In genomic region chr19:50639121-50640112, GRCh38 we compare ENCODE assay signal across 8 cellular contexts. TPM values are rescaled to one million over a fixed set of nuclear protein-coding genes. Genes with fewer than 3 reads are reported as not detected.
DNase-seq lines count a peak whose midpoint lies in the region; ATAC-seq and TF ChIP-seq lines count a peak whose summit lies in the region.

Gene SYT3 (minus strand): TSS chr19:50639881. CDS start chr19:50637411, 2,470 bp downstream.

- H3K9me3 ChIP-seq in HCT116 (ENCODE audit: control insufficient read depth in 1 of 2, insufficient read depth in 1 of 2, low read depth in 1 of 2, low read length in 2 of 2) (peaks cover 0 to 1% of the 10 kb centered on the region in 2 experiments; a peak in 1 of 4 replicates), endocrine pancreas (ENCODE audit: control insufficient read depth, low read length) (no peaks in the 10 kb centered on the region), mononuclear cell (ENCODE audit: low read depth, low read length) (no peaks in the 10 kb centered on the region), suprapubic skin (peaks cover 4% of the 10 kb centered on the region)

- no peaks in the 10 kb centered on the region for H4K20me1 ChIP-seq in HCT116 (ENCODE audit: insufficient read depth)

- TF ChIP-seq POLR2A in HCT116 (IDR thresholded peaks at IDR 0.05; ENCODE audit: borderline replicate concordance, extremely low read depth, insufficient read depth, insufficient read length): no peak
- TF ChIP-seq POLR2A in suprapubic skin (IDR thresholded peaks at IDR 0.05): no peak

- peak within 1 kb of the TSS; percentile 79 for H3K4me3 Mint-ChIP-seq in activated B cell treated with CpG ODN at 0.5 μM for 24 hours

- peaks cover 46% of the 10 kb centered on the region for H3K27me3 Mint-ChIP-seq in activated B cell treated with CpG ODN at 0.5 μM for 24 hours

- ATAC-seq in HCT116 (peak; percentile 88), activated B cell treated with CpG ODN at 0.5 μM for 24 hours (ENCODE audit: low read depth) (peak; percentile 91), GM18502 (IDR thresholded peaks at IDR 0.05; ENCODE audit: poor library complexity, unreplicated experiment) (no peak)

- H3K79me2 ChIP-seq in HCT116 (ENCODE audit: insufficient read depth, low read length): no peaks in the 10 kb centered on the region

- peaks cover 9% of the 10 kb centered on the region for H3K4me1 Mint-ChIP-seq in activated B cell treated with CpG ODN at 0.5 μM for 24 hours

- RAD21 ChIA-PET in HCT116 (lab: Charles Lee; ENCODE audit: low non-redundant PET in 1 of 2, low total read pairs in 2 of 2, uncharacterized antibody in 2 of 2, unreplicated experiment in 2 of 2): interaction anchor here in 1 of 2 experiments (0.7 kb wide), 1 partner anchor 102 kb away, joined by 3 read pairs; no protein-coding TSS in a partner anchor

- CTCF ChIA-PET in HCT116 (lab: Charles Lee): no interaction called here
- CTCF ChIA-PET in activated B cell treated with CpG ODN at 0.5 μM for 24 hours (lab: Charles Lee): interaction anchor here (0.7 kb wide), 1 partner anchor 271 kb away, joined by 3 read pairs; no protein-coding TSS in a partner anchor

- H3K9ac ChIP-seq in HCT116 (ENCODE audit: low read length) (peak within 1 kb of the TSS; percentile 60), endocrine pancreas (ENCODE audit: control insufficient read depth, insufficient read depth, low read length) (peak within 1 kb of the TSS; percentile 7)

- H3K9me3 Mint-ChIP-seq in activated B cell treated with CpG ODN at 0.5 μM for 24 hours: peaks cover 5% of the 10 kb centered on the region

- peak within 1 kb of the TSS; percentile 90 for H2AFZ ChIP-seq in HCT116 (ENCODE audit: low read depth, low read length, poor library complexity, severe bottlenecking)

- no TSS peak for BruUV-seq in HCT116 (replicated peaks; lab: Mats Ljungman, UMichigan)

- intact Hi-C loops in HCT116 (cut with micrococcal nuclease): no loop called here
- intact Hi-C loops in activated B cell treated with CpG ODN at 0.5 μM for 24 hours (cut with micrococcal nuclease): no loop called here

- H3K9me2 ChIP-seq in HCT116 (ENCODE audit: insufficient read depth): no peaks in the 10 kb centered on the region

- TF ChIP-seq RAD21 in HCT116 (IDR thresholded peaks at IDR 0.05; ENCODE audit: low read depth): no peak

- TF ChIP-seq CTCF in HCT116 (IDR thresholded peaks at IDR 0.05 in 2 of 3, conservative IDR thresholded peaks at IDR 0.05 in 1 of 3; ENCODE audit: borderline replicate concordance in 1 of 3, insufficient read depth in 1 of 3, low read depth in 2 of 3, low read length in 2 of 3) (no peak), activated B cell treated with CpG ODN at 0.5 μM for 24 hours (IDR thresholded peaks at IDR 0.05) (no peak), suprapubic skin (IDR thresholded peaks at IDR 0.05) (no peak)

- no peak for TF ChIP-seq EP300 in suprapubic skin (IDR thresholded peaks at IDR 0.05)

- POLR2A ChIA-PET in HCT116 (lab: Charles Lee): interaction anchor here (0.7 kb wide), 1 partner anchor 1151 kb away, joined by 3 read pairs; no protein-coding TSS in a partner anchor
- POLR2A ChIA-PET in activated B cell treated with CpG ODN at 0.5 μM for 24 hours (lab: Charles Lee): interaction anchor here (0.7 kb wide), 3 partner anchors 139 to 1550 kb away, joined by 3 to 4 read pairs (median 3); partner anchors contain the start of gene PPP2R1A

- peak within 1 kb of the TSS; percentile 98 for H3K4me2 ChIP-seq in HCT116 (ENCODE audit: low read length)

- H3K4me3 ChIP-seq in HCT116 (replicated peaks in 1 of 2; ENCODE audit: low read depth in 1 of 2, low read length in 2 of 2) (peak within 1 kb of the TSS; percentile 53 to 68), endocrine pancreas (ENCODE audit: control insufficient read depth, insufficient read depth, low read length) (no peak within 1 kb of the TSS), mononuclear cell (ENCODE audit: low read length) (peak within 1 kb of the TSS; percentile 12), suprapubic skin (peak within 1 kb of the TSS; percentile 53)

- H3K36me3 ChIP-seq in HCT116 (ENCODE audit: control insufficient read depth in 1 of 2, insufficient read depth in 2 of 2, low read length in 2 of 2) (no peaks in the 10 kb centered on the region), endocrine pancreas (ENCODE audit: control insufficient read depth, insufficient read depth, low read length) (no peaks in the 10 kb centered on the region), suprapubic skin (no peaks in the 10 kb centered on the region)

- H3K4me1 ChIP-seq in HCT116 (ENCODE audit: control insufficient read depth in 1 of 2, insufficient read depth in 2 of 2, low read length in 2 of 2): peaks cover 8 to 14% of the 10 kb centered on the region in 2 experiments; a peak in 3 of 4 replicates
- H3K4me1 ChIP-seq in endocrine pancreas (ENCODE audit: control insufficient read depth, insufficient read depth, low read length): no peaks in the 10 kb centered on the region
- no peaks in the 10 kb centered on the region for H3K4me1 ChIP-seq in mononuclear cell (ENCODE audit: insufficient read depth, low read length)
- peaks cover 7% of the 10 kb centered on the region for H3K4me1 ChIP-seq in suprapubic skin

- H3K36me3 Mint-ChIP-seq in activated B cell treated with CpG ODN at 0.5 μM for 24 hours (ENCODE audit: low read depth): no peaks in the 10 kb centered on the region

- WGBS in suprapubic skin: 7% methylated on average over 38 of the region's 76 CpGs

- DNase-seq in AG08396 (ENCODE audit: low spot score): peak; percentile 90
- no peak for DNase-seq in HCT116 (ENCODE audit: low read depth, low spot score)
- peak; percentile 21 for DNase-seq in activated B cell treated with CpG ODN at 0.5 μM for 24 hours
- no peak for DNase-seq in suprapubic skin (ENCODE audit: low spot score in 2 of 2)
- no peak for DNase-seq in NCI-H187 (lab: John Stamatoyannopoulos, UW)

- H3K27ac ChIP-seq in HCT116 (ENCODE audit: low read depth, low read length) (no peak within 1 kb of the TSS; the same call in 1 of the 2 replicates), suprapubic skin (no peak within 1 kb of the TSS)

- no peak within 1 kb of the TSS for H3K27ac Mint-ChIP-seq in activated B cell treated with CpG ODN at 0.5 μM for 24 hours

- H3K27me3 ChIP-seq in HCT116 (ENCODE audit: insufficient read depth, low read length) (peaks cover 25% of the 10 kb centered on the region; the same call in 1 of the 2 replicates), endocrine pancreas (ENCODE audit: control insufficient read depth, insufficient read depth, low read length) (no peaks in the 10 kb centered on the region), mononuclear cell (ENCODE audit: insufficient read depth, low read length) (peaks cover 31% of the 10 kb centered on the region), suprapubic skin (peaks cover 74% of the 10 kb centered on the region)

TF ChIP-seq in HCT116, 20 proteins besides CTCF, POLR2A, EP300 and RAD21:
- TF ChIP-seq ZNF274 (IDR thresholded peaks at IDR 0.05; ENCODE audit: low read depth, low read length) (no peak), ATF3 (IDR thresholded peaks at IDR 0.05) (no peak), SP1 (IDR thresholded peaks at IDR 0.05; ENCODE audit: low read depth) (no peak), POLR2AphosphoS5 (IDR thresholded peaks at IDR 0.05; ENCODE audit: low read depth, low read length) (peak; percentile 45)

RNA-seq across cellular contexts. Expression of gene SYT3, which starts in this region (rescaled TPM):
- 4.6 TPM for total RNA-seq in HCT116 (2021; ENCODE audit: unreplicated experiment)
- polyA plus RNA-seq in HCT116 (2012): 4.1 and 4.4 TPM in 2 replicates
- 0.60 TPM in 1 of 2 replicates, not detected in the other for total RNA-seq in activated B cell treated with CpG ODN at 0.5 μM for 24 hours
- not detected for total RNA-seq in mononuclear cell
- total RNA-seq in suprapubic skin: 1 to 10 TPM in 1 of 4 donors, under 1 TPM in 2, not detected in 1; 0.23 to 1.8 (median 0.30) TPM

Comparison
In these comparisons a context has a peak if more than half of its experiments do, and no peak if none do; other contexts are left out.
1. Peak in DNase-seq and ATAC-seq in activated B cell treated with CpG ODN at 0.5 μM for 24 hours; RNA of the gene not detected or under 1 TPM.